3 cellular contexts compared by ENCODE assay signal in genomic region chr1:16696507-16697150, GRCh38. TPM values are rescaled to one million over a fixed set of nuclear protein-coding genes. Genes with fewer than 3 reads are reported as not detected.
"Had no signal": no experiment of that assay in that cellular context is flagged by ENCODE, and none has a peak within 500 bp of the region (broad histone marks: within the 10 kb centered on the region; RNA-seq: fewer than 3 reads in every experiment).

No MANE protein-coding gene starts in this region.

RNA-seq across cellular contexts. Expression of gene RNU1-3, which starts 29.9 kb away (rescaled TPM):
- total RNA-seq: right atrium auricular region had no signal
- polyA plus RNA-seq: heart right ventricle, lung had no signal

RNA-seq across cellular contexts. Expression of gene RNU1-4, which starts 43.7 kb away (rescaled TPM):
- total RNA-seq: right atrium auricular region had no signal
- polyA plus RNA-seq: heart right ventricle, lung had no signal
